1 cellular context compared by ENCODE assay signal in genomic region chr19:38723606-38724379, GRCh38.
TF ChIP-seq lines count a peak whose summit lies in the region.

No MANE protein-coding gene starts in this region.

TF ChIP-seq in HEK293, 187 proteins besides CTCF, POLR2A, EP300 and RAD21 (continued from another document):
- no peak for TF ChIP-seq ZNF280D (tag by site-specific recombination; IDR thresholded peaks at IDR 0.05)
- no peak for TF ChIP-seq ZNF155 (tag by site-specific recombination; IDR thresholded peaks at IDR 0.05)
